ENCODE assay signal across 7 cellular contexts in the genomic region with DNA sequence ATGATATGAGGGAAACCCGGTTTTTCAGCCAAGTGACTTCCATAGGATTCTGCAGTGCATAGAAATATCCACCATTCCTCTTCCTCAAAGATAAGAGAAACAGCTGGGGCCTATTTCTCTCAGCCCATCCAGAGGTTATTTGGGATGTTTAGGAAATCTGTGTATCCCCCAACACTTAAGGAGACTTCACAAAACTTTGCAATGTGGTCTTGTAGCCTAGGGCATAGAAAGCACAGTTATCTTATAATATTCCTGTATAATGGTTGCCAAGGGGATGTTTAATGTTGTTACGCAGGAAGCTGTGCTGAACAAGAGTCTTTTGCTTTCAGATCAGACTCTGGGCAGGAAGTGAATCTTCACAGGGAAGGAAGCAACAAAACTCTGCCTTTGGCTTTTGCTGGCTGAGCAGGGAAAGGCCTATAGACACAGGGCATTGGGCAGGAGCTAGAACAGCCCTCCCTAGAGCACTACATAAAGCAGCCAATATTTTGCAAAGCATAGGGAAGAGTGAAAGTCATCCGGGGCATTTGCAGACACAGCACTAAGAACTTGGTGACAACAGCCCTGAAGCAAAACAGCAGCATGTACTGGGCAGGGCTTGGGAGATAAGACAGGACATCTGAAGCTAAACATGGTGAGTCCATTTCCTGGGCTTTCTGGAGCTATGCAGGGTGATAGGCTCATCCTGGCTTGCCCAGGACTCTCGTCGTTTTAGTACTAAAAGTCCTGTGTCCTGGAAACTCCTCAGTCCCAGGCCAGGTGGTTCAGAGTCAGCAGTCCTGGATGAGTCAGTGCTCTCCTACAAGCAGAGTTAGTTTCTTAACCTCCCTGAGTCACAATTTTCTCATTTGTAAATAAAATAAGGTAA. TPM values are rescaled to one million over a fixed set of nuclear protein-coding genes. Genes with fewer than 3 reads are reported as not detected.
DNase-seq lines count a peak whose midpoint lies in the region; ATAC-seq, FAIRE-seq and TF ChIP-seq lines count a peak whose summit lies in the region.

No MANE protein-coding gene starts in this region.

- peaks cover 17% of the 10 kb centered on the region for H3K27me3 Mint-ChIP-seq in GM23338 (ENCODE audit: insufficient read depth, low read depth, poor library complexity)
- peaks cover 13% of the 10 kb centered on the region for H3K27me3 Mint-ChIP-seq in astrocyte (ENCODE audit: low read depth, unreplicated experiment)

- DNase-seq in GM23338 (ENCODE audit: low spot score): peak; percentile 20
- DNase-seq in NOMO-1 treated with DMSO at 0.1 percent for 48 hours (lab: John Stamatoyannopoulos, UW; ENCODE audit: unreplicated experiment): peak; percentile 44
- DNase-seq in astrocyte (ENCODE audit: low read depth): peak; percentile 83
- peak; percentile 95 for DNase-seq in kidney tubule cell (ENCODE audit: low spot score)
- peak; percentile 40 for DNase-seq in superior temporal gyrus (ENCODE audit: extremely low spot score)
- DNase-seq in NCI-H82 treated with DMSO at 0.1 percent for 48 hours (lab: John Stamatoyannopoulos, UW; ENCODE audit: unreplicated experiment): no peak

- H3K36me3 ChIP-seq in GM23338 (ENCODE audit: insufficient read depth) (no peaks in the 10 kb centered on the region), astrocyte (ENCODE audit: insufficient read depth, low read length) (no peaks in the 10 kb centered on the region)

- no peak overlapping the region; the same call in 1 of the 2 replicates for H3K27ac Mint-ChIP-seq in GM23338
- peak overlapping the region; percentile 98 for H3K27ac Mint-ChIP-seq in astrocyte (ENCODE audit: unreplicated experiment)

- H4K20me1 ChIP-seq in GM23338 (replicated peaks; ENCODE audit: insufficient read depth): no peaks in the 10 kb centered on the region
- H4K20me1 ChIP-seq in astrocyte (ENCODE audit: insufficient read depth, low read length): no peaks in the 10 kb centered on the region

- no peaks in the 10 kb centered on the region for H3F3A ChIP-seq in GM23338 (replicated peaks; ENCODE audit: low read depth)

- H3K4me1 ChIP-seq in GM23338 (ENCODE audit: insufficient read depth) (0 out of 2 replicates have a peak, but pooled peaks cover 4% of the 10 kb centered on the region), astrocyte (ENCODE audit: insufficient read depth, low read length) (peaks cover 18% of the 10 kb centered on the region)

- ATAC-seq in GM23338 (no peak), HG03378 (IDR thresholded peaks at IDR 0.05; ENCODE audit: unreplicated experiment) (no peak)

- peaks cover 7% of the 10 kb centered on the region for H3K9me3 ChIP-seq in astrocyte (ENCODE audit: insufficient read depth, low read depth, low read length)

- no peaks in the 10 kb centered on the region for H3K9me2 ChIP-seq in GM23338 (ENCODE audit: insufficient read depth)

- H3K9ac ChIP-seq in astrocyte (ENCODE audit: low read length): peak overlapping the region; percentile 81

- H3K27me3 ChIP-seq in GM23338 (ENCODE audit: insufficient read depth) (peaks cover 10% of the 10 kb centered on the region; the same call in 1 of the 2 replicates), astrocyte (ENCODE audit: insufficient read depth, low read length) (no peaks in the 10 kb centered on the region)

- H3K4me1 Mint-ChIP-seq in GM23338 (peaks cover 10% of the 10 kb centered on the region; the same call in 2 of the 3 replicates), astrocyte (ENCODE audit: low read depth, unreplicated experiment) (peaks cover 21% of the 10 kb centered on the region)

- peak; percentile 34 for FAIRE-seq in astrocyte (lab: Jason Lieb, UNC)

- H3K4me3 Mint-ChIP-seq in GM23338 (peak overlapping the region; percentile 33; the same call in 1 of the 3 replicates), astrocyte (ENCODE audit: unreplicated experiment) (peak overlapping the region; percentile 68)

- H3K27ac ChIP-seq in GM23338 (ENCODE audit: low read depth) (no peak overlapping the region), astrocyte (ENCODE audit: low read depth, low read length) (peak overlapping the region; percentile 94)

- H3K79me2 ChIP-seq in GM23338 (replicated peaks; ENCODE audit: insufficient read depth) (no peaks in the 10 kb centered on the region), astrocyte (ENCODE audit: insufficient read depth, low read length) (no peaks in the 10 kb centered on the region)

- H3K36me3 Mint-ChIP-seq in GM23338 (ENCODE audit: low read depth) (no peaks in the 10 kb centered on the region), astrocyte (ENCODE audit: low read depth, unreplicated experiment) (peaks cover 4% of the 10 kb centered on the region)

- H2AFZ ChIP-seq in GM23338 (0 out of 2 replicates have a peak overlapping the region, but pooled peaks have one; percentile 63), astrocyte (ENCODE audit: low read depth, low read length) (peak overlapping the region; percentile 69)

- no peak overlapping the region for H3K4me3 ChIP-seq in GM23338
- peak overlapping the region; percentile 41 for H3K4me3 ChIP-seq in astrocyte (ENCODE audit: insufficient read depth, low read depth, low read length)

- H3K9me3 Mint-ChIP-seq in GM23338: peaks cover 18% of the 10 kb centered on the region
- H3K9me3 Mint-ChIP-seq in astrocyte (ENCODE audit: unreplicated experiment): peaks cover 6% of the 10 kb centered on the region

- TF ChIP-seq CTCF in GM23338 (conservative IDR thresholded peaks at IDR 0.05; ENCODE audit: low read depth in 2 of 2): no peak
- no peak for TF ChIP-seq CTCF in astrocyte (IDR thresholded peaks at IDR 0.05; ENCODE audit: insufficient read depth, low read depth, low read length)

- H3K4me2 ChIP-seq in GM23338 (no peak overlapping the region), astrocyte (ENCODE audit: low read length) (peak overlapping the region; percentile 86)

TF ChIP-seq in GM23338, 12 proteins besides CTCF, POLR2A, EP300 and RAD21 (continues in another document):
- TF ChIP-seq NANOG (IDR thresholded peaks at IDR 0.05; ENCODE audit: borderline replicate concordance) (no peak), EZH2phosphoT487 (IDR thresholded peaks at IDR 0.05; ENCODE audit: unreplicated experiment) (no peak), EZH2 (IDR thresholded peaks at IDR 0.05; ENCODE audit: low read depth, unreplicated experiment) (no peak), CREB1 (CRISPR knock-in tag; IDR thresholded peaks at IDR 0.05; ENCODE audit: low read depth) (no peak), JUNB (IDR thresholded peaks at IDR 0.05; ENCODE audit: unreplicated experiment) (no peak), POLR2AphosphoS5 (IDR thresholded peaks at IDR 0.05; ENCODE audit: low read depth) (no peak)

RNA-seq across cellular contexts. Expression of a gene that starts 18.7 kb away (rescaled TPM):
- total RNA-seq in GM23338 (2014; rRNA removed; shearing (Covaris generic)): 0.07 TPM in 1 of 2 replicates, not detected in the other
- polyA plus RNA-seq in GM23338 (2016; fragmentation: Nextera tagmentation; extraction: Ambion mirVana): 0.10 TPM in 1 of 2 replicates, not detected in the other
- total RNA-seq in astrocyte: 1.2 and 2.1 TPM in 2 replicates

RNA-seq across cellular contexts. Expression of a gene that starts 41.9 kb away (rescaled TPM):
- total RNA-seq in GM23338 (2014; rRNA removed; shearing (Covaris generic)): not detected in 2 replicates
- 0.18 TPM in 1 of 2 replicates, not detected in the other for polyA plus RNA-seq in GM23338 (2016; fragmentation: Nextera tagmentation; extraction: Ambion mirVana)
- 0.30 TPM in 1 of 2 replicates, not detected in the other for total RNA-seq in astrocyte
